9 cellular contexts compared by ENCODE assay signal in the genomic region with DNA sequence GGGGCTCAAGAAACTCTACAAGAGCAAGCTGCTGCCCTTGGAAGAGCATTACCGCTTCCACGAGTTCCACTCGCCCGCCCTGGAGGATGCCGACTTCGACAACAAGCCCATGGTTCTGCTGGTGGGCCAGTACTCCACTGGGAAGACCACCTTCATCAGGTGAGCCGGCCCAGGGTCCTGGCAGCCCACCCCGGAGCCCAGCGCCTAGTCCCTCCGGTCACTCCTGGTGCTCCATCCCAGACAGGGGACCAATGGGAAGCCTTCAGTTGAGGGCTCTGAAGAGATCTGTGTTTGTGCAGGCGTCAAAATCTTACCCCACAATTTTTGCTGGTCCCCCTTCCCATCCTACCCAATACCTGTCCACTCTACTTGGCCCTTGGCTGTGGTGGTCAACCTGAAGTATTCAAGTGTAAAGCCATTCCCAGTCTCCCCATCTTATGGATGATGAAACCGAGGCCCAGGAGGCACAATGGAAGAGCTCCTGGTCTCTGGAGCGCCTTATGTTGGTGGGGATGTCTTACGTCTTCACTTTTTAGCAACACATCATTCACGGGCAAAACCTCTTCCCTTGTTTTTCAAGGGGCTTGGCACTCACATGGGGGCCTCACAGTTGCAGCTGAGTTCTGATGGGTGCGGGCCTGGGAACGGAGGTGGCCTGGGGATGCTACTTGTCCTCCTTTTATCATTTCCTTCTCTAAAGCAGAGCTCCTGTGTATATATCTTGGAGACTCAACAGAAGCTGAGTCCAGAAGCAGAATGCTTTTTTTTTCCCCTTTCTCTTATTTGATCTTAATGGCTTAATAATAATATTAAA.
A peak's percentile ranks its signal among the peaks of the same experiment; 100 is the strongest.
DNase-seq lines count a peak whose midpoint lies in the region; ATAC-seq and TF ChIP-seq lines count a peak whose summit lies in the region.
"Had no signal": no experiment of that assay in that cellular context is flagged by ENCODE, and none has a peak within 500 bp of the region (broad histone marks: within the 10 kb centered on the region; RNA-seq: fewer than 3 reads in every experiment).

No MANE protein-coding gene starts in this region.

- H3K36me3 ChIP-seq in DND-41 (ENCODE audit: insufficient read depth, low read length) (no peaks in the 10 kb centered on the region), rectal smooth muscle tissue (ENCODE audit: control insufficient read depth, insufficient read depth, low read length) (no peaks in the 10 kb centered on the region)

- no peak overlapping the region for H3K27ac ChIP-seq in DND-41 (ENCODE audit: low read length)
- peak overlapping the region; percentile 75 for H3K27ac ChIP-seq in VCaP
- H3K27ac ChIP-seq in rectal smooth muscle tissue (ENCODE audit: low read depth, low read length): no peak overlapping the region

- no peaks in the 10 kb centered on the region for H3K9me3 ChIP-seq in DND-41 (ENCODE audit: insufficient read depth, low read length, severe bottlenecking)

- ATAC-seq in DND-41 (ENCODE audit: insufficient read depth, low read depth) (no peak), HG03432 (IDR thresholded peaks at IDR 0.05; ENCODE audit: unreplicated experiment) (no peak), HG03457 (IDR thresholded peaks at IDR 0.05; ENCODE audit: unreplicated experiment) (no peak), GM18868 (IDR thresholded peaks at IDR 0.05; ENCODE audit: unreplicated experiment) (no peak)

- H3K79me2 ChIP-seq in DND-41 (ENCODE audit: insufficient read depth, low read length): no peaks in the 10 kb centered on the region

- no peak for TF ChIP-seq CTCF in DND-41 (IDR thresholded peaks at IDR 0.05; ENCODE audit: borderline replicate concordance, extremely low read depth, low read length, poor library complexity, severe bottlenecking)
- TF ChIP-seq CTCF in VCaP (conservative IDR thresholded peaks at IDR 0.05): no peak
- TF ChIP-seq CTCF in foreskin fibroblast (IDR thresholded peaks at IDR 0.05; ENCODE audit: low read depth, low read length): no peak

- H3K4me1 ChIP-seq in DND-41 (ENCODE audit: insufficient read depth, low read length) (peaks cover 26% of the 10 kb centered on the region), rectal smooth muscle tissue (ENCODE audit: control insufficient read depth, insufficient read depth, low read length) (no peaks in the 10 kb centered on the region)

- H3K9ac ChIP-seq in DND-41 (ENCODE audit: low read depth, low read length): no peak overlapping the region
- H3K9ac ChIP-seq in rectal smooth muscle tissue (ENCODE audit: low read length): no peak overlapping the region

- DNase-seq in DND-41 (no peak), foreskin fibroblast (peak in 1 of 2 donors; percentile 21), GM19240 (ENCODE audit: insufficient read length, low spot score) (no peak)
- DNase-seq: activated effector memory CD4-positive, alpha-beta T cell treated with Interleukin-2 at 50 U/mL for 16 hours had no signal

- H4K20me1 ChIP-seq in DND-41 (ENCODE audit: insufficient read depth, low read length): no peaks in the 10 kb centered on the region

- H3K4me2 ChIP-seq in DND-41 (ENCODE audit: insufficient read depth, low read length): peak overlapping the region; percentile 81; the same call in 1 of the 2 replicates

- H3K4me3 ChIP-seq in DND-41 (ENCODE audit: low read depth in 1 of 2, low read length in 2 of 2): peak overlapping the region in 1 of 2 experiments; percentile 65; a peak in 2 of 4 replicates
- H3K4me3 ChIP-seq in foreskin fibroblast (ENCODE audit: low read depth in 1 of 2, low read length in 2 of 2): peak overlapping the region; percentile 58 to 80
- peak overlapping the region; percentile 63 for H3K4me3 ChIP-seq in rectal smooth muscle tissue (ENCODE audit: low read length)

- H2AFZ ChIP-seq in DND-41 (ENCODE audit: low read depth, low read length): peak overlapping the region; percentile 93; the same call in 1 of the 2 replicates

- H3K27me3 ChIP-seq in DND-41 (ENCODE audit: insufficient read depth, low read length, poor library complexity): no peaks in the 10 kb centered on the region
- H3K27me3 ChIP-seq in rectal smooth muscle tissue (ENCODE audit: control insufficient read depth, insufficient read depth, low read length): no peaks in the 10 kb centered on the region
